Comparison of ENCODE assay signal across 1 cellular context in the genomic region with DNA sequence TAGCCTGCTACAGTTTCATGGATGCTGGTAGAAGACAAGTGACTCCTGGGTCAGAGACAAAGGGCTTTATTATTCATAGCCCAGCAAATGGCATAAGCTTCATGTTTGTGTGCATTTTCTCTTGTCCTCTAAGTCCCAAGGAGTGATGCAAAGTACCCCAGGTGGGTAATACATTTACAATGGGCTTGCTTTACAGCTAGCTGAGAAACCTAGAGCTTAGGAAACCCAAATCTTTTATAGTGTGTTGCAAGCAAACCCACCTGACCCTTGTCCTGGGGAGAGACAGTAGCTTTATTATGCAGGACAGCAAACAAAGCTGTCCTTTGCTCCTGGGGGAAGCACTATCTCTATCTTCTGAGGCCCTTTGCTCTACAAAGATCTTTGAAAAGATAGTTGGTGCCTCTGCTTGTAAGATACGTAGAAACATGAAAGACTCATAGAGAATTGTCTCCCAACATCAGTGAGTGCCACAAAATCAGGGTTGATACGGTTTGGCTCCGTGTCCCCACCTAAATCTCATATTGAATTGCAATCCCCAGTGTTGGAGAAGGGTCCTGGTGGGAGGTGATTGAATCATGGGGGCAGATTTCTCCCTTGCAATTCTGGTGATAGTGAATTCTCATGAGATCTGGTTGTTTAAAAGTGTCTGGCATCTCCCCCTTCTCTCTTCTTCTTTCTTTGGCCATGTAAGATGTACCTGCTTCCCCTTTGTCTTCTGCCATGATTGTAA.
TF ChIP-seq lines count a peak whose summit lies in the region.

No MANE protein-coding gene starts in this region.

TF ChIP-seq in HepG2, 621 proteins besides CTCF, POLR2A, EP300 and RAD21 (continued from another document and continues in another):
- TF ChIP-seq, protein P1, sequence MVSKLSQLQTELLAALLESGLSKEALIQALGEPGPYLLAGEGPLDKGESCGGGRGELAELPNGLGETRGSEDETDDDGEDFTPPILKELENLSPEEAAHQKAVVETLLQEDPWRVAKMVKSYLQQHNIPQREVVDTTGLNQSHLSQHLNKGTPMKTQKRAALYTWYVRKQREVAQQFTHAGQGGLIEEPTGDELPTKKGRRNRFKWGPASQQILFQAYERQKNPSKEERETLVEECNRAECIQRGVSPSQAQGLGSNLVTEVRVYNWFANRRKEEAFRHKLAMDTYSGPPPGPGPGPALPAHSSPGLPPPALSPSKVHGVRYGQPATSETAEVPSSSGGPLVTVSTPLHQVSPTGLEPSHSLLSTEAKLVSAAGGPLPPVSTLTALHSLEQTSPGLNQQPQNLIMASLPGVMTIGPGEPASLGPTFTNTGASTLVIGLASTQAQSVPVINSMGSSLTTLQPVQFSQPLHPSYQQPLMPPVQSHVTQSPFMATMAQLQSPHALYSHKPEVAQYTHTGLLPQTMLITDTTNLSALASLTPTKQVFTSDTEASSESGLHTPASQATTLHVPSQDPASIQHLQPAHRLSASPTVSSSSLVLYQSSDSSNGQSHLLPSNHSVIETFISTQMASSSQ (IDR thresholded peaks at IDR 0.05; ENCODE audit: low read depth) = peak; percentile 58
- TF ChIP-seq, protein P1 (CRISPR knock-in tag; IDR thresholded peaks at IDR 0.05; ENCODE audit: borderline replicate concordance) = peak; percentile 76
- TF ChIP-seq ZNF121 (CRISPR knock-in tag; IDR thresholded peaks at IDR 0.05) (0 out of 2 replicates have a peak, but pooled peaks have one; percentile 27), ZNF441 (CRISPR knock-in tag; IDR thresholded peaks at IDR 0.05; ENCODE audit: borderline replicate concordance) (no peak), DPF2 (CRISPR knock-in tag; IDR thresholded peaks at IDR 0.05; ENCODE audit: borderline replicate concordance, low read depth) (peak; percentile 74), ZNF879 (CRISPR knock-in tag; IDR thresholded peaks at IDR 0.05) (no peak), NR3C1 (CRISPR knock-in tag; IDR thresholded peaks at IDR 0.05) (no peak), SIX4 (CRISPR knock-in tag; IDR thresholded peaks at IDR 0.05) (peak; percentile 80), SP5 (CRISPR knock-in tag; IDR thresholded peaks at IDR 0.05; ENCODE audit: borderline replicate concordance, low read depth) (no peak; the same call in 1 of the 2 replicates), HNRNPK (IDR thresholded peaks at IDR 0.05; ENCODE audit: low read depth, low read length, poor library complexity, severe bottlenecking) (no peak), TBP (CRISPR knock-in tag; IDR thresholded peaks at IDR 0.05) (no peak), ZNF282 (IDR thresholded peaks at IDR 0.05; ENCODE audit: partially characterized antibody) (no peak), JUND (CRISPR knock-in tag; IDR thresholded peaks at IDR 0.05) (no peak), HOXA7 (CRISPR knock-in tag; IDR thresholded peaks at IDR 0.05) (no peak), ZNF468 (CRISPR knock-in tag; IDR thresholded peaks at IDR 0.05) (no peak), ATF7-NPFF (CRISPR knock-in tag; IDR thresholded peaks at IDR 0.05; ENCODE audit: low read depth) (no peak), ZNF607 (CRISPR knock-in tag; IDR thresholded peaks at IDR 0.05; ENCODE audit: borderline replicate concordance) (no peak), ZNF724P (CRISPR knock-in tag; IDR thresholded peaks at IDR 0.05; ENCODE audit: borderline replicate concordance) (no peak), ZNF564 (CRISPR knock-in tag; IDR thresholded peaks at IDR 0.05) (no peak), XBP1 (CRISPR knock-in tag; IDR thresholded peaks at IDR 0.05) (no peak), AHR (CRISPR knock-in tag; IDR thresholded peaks at IDR 0.05) (no peak), ZNF577 (CRISPR knock-in tag; IDR thresholded peaks at IDR 0.05; ENCODE audit: borderline replicate concordance, low read depth) (no peak), IKZF4 (CRISPR knock-in tag; IDR thresholded peaks at IDR 0.05; ENCODE audit: borderline replicate concordance, low read depth, not compliant biosample characterization) (no peak), ZNF432 (CRISPR knock-in tag; IDR thresholded peaks at IDR 0.05; ENCODE audit: borderline replicate concordance) (no peak), SIX1 (CRISPR knock-in tag; IDR thresholded peaks at IDR 0.05; ENCODE audit: borderline replicate concordance) (peak; percentile 83), RNF2 (conservative IDR thresholded peaks at IDR 0.05; ENCODE audit: low read depth) (no peak), KMT2A (CRISPR knock-in tag; IDR thresholded peaks at IDR 0.05) (no peak; the same call in 1 of the 2 replicates), CC2D1A (CRISPR knock-in tag; IDR thresholded peaks at IDR 0.05) (no peak), ZSCAN20 (CRISPR knock-in tag; IDR thresholded peaks at IDR 0.05; ENCODE audit: borderline replicate concordance) (0 out of 2 replicates have a peak, but pooled peaks have one; percentile 19)
- TF ChIP-seq, protein P2, sequence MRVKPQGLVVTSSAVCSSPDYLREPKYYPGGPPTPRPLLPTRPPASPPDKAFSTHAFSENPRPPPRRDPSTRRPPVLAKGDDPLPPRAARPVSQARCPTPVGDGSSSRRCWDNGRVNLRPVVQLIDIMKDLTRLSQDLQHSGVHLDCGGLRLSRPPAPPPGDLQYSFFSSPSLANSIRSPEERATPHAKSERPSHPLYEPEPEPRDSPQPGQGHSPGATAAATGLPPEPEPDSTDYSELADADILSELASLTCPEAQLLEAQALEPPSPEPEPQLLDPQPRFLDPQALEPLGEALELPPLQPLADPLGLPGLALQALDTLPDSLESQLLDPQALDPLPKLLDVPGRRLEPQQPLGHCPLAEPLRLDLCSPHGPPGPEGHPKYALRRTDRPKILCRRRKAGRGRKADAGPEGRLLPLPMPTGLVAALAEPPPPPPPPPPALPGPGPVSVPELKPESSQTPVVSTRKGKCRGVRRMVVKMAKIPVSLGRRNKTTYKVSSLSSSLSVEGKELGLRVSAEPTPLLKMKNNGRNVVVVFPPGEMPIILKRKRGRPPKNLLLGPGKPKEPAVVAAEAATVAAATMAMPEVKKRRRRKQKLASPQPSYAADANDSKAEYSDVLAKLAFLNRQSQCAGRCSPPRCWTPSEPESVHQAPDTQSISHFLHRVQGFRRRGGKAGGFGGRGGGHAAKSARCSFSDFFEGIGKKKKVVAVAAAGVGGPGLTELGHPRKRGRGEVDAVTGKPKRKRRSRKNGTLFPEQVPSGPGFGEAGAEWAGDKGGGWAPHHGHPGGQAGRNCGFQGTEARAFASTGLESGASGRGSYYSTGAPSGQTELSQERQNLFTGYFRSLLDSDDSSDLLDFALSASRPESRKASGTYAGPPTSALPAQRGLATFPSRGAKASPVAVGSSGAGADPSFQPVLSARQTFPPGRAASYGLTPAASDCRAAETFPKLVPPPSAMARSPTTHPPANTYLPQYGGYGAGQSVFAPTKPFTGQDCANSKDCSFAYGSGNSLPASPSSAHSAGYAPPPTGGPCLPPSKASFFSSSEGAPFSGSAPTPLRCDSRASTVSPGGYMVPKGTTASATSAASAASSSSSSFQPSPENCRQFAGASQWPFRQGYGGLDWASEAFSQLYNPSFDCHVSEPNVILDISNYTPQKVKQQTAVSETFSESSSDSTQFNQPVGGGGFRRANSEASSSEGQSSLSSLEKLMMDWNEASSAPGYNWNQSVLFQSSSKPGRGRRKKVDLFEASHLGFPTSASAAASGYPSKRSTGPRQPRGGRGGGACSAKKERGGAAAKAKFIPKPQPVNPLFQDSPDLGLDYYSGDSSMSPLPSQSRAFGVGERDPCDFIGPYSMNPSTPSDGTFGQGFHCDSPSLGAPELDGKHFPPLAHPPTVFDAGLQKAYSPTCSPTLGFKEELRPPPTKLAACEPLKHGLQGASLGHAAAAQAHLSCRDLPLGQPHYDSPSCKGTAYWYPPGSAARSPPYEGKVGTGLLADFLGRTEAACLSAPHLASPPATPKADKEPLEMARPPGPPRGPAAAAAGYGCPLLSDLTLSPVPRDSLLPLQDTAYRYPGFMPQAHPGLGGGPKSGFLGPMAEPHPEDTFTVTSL (CRISPR knock-in tag; IDR thresholded peaks at IDR 0.05; ENCODE audit: borderline replicate concordance) = peak; percentile 95
- TF ChIP-seq, protein P3, sequence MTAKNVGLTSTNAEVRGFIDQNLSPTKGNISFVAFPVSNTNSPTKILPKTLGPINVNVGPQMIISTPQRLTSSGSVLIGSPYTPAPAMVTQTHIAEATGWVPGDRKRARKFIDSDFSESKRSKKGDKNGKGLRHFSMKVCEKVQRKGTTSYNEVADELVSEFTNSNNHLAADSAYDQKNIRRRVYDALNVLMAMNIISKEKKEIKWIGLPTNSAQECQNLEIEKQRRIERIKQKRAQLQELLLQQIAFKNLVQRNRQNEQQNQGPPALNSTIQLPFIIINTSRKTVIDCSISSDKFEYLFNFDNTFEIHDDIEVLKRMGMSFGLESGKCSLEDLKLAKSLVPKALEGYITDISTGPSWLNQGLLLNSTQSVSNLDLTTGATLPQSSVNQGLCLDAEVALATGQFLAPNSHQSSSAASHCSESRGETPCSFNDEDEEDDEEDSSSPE (CRISPR knock-in tag; IDR thresholded peaks at IDR 0.05) = no peak; the same call in 1 of the 2 replicates
- TF ChIP-seq, protein P4, sequence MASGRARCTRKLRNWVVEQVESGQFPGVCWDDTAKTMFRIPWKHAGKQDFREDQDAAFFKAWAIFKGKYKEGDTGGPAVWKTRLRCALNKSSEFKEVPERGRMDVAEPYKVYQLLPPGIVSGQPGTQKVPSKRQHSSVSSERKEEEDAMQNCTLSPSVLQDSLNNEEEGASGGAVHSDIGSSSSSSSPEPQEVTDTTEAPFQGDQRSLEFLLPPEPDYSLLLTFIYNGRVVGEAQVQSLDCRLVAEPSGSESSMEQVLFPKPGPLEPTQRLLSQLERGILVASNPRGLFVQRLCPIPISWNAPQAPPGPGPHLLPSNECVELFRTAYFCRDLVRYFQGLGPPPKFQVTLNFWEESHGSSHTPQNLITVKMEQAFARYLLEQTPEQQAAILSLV (CRISPR knock-in tag; IDR thresholded peaks at IDR 0.05; ENCODE audit: borderline replicate concordance) = no peak
- TF ChIP-seq, protein P5, sequence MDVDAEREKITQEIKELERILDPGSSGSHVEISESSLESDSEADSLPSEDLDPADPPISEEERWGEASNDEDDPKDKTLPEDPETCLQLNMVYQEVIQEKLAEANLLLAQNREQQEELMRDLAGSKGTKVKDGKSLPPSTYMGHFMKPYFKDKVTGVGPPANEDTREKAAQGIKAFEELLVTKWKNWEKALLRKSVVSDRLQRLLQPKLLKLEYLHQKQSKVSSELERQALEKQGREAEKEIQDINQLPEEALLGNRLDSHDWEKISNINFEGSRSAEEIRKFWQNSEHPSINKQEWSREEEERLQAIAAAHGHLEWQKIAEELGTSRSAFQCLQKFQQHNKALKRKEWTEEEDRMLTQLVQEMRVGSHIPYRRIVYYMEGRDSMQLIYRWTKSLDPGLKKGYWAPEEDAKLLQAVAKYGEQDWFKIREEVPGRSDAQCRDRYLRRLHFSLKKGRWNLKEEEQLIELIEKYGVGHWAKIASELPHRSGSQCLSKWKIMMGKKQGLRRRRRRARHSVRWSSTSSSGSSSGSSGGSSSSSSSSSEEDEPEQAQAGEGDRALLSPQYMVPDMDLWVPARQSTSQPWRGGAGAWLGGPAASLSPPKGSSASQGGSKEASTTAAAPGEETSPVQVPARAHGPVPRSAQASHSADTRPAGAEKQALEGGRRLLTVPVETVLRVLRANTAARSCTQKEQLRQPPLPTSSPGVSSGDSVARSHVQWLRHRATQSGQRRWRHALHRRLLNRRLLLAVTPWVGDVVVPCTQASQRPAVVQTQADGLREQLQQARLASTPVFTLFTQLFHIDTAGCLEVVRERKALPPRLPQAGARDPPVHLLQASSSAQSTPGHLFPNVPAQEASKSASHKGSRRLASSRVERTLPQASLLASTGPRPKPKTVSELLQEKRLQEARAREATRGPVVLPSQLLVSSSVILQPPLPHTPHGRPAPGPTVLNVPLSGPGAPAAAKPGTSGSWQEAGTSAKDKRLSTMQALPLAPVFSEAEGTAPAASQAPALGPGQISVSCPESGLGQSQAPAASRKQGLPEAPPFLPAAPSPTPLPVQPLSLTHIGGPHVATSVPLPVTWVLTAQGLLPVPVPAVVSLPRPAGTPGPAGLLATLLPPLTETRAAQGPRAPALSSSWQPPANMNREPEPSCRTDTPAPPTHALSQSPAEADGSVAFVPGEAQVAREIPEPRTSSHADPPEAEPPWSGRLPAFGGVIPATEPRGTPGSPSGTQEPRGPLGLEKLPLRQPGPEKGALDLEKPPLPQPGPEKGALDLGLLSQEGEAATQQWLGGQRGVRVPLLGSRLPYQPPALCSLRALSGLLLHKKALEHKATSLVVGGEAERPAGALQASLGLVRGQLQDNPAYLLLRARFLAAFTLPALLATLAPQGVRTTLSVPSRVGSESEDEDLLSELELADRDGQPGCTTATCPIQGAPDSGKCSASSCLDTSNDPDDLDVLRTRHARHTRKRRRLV (CRISPR knock-in tag; IDR thresholded peaks at IDR 0.05) = peak; percentile 64; the same call in 1 of the 2 replicates
- TF ChIP-seq, protein P6, sequence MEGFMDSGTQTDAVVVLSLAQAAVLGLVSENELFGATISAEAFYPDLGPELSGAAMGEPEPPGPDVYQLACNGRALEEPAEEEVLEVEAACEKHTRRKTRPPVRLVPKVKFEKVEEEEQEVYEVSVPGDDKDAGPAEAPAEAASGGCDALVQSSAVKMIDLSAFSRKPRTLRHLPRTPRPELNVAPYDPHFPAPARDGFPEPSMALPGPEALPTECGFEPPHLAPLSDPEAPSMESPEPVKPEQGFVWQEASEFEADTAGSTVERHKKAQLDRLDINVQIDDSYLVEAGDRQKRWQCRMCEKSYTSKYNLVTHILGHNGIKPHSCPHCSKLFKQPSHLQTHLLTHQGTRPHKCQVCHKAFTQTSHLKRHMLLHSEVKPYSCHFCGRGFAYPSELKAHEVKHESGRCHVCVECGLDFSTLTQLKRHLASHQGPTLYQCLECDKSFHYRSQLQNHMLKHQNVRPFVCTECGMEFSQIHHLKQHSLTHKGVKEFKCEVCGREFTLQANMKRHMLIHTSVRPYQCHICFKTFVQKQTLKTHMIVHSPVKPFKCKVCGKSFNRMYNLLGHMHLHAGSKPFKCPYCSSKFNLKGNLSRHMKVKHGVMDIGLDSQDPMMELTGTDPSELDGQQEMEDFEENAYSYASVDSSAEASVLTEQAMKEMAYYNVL (CRISPR knock-in tag; IDR thresholded peaks at IDR 0.05; ENCODE audit: borderline replicate concordance) = peak; percentile 70; the same call in 1 of the 2 replicates
- TF ChIP-seq, protein P7, sequence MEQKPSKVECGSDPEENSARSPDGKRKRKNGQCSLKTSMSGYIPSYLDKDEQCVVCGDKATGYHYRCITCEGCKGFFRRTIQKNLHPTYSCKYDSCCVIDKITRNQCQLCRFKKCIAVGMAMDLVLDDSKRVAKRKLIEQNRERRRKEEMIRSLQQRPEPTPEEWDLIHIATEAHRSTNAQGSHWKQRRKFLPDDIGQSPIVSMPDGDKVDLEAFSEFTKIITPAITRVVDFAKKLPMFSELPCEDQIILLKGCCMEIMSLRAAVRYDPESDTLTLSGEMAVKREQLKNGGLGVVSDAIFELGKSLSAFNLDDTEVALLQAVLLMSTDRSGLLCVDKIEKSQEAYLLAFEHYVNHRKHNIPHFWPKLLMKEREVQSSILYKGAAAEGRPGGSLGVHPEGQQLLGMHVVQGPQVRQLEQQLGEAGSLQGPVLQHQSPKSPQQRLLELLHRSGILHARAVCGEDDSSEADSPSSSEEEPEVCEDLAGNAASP (CRISPR knock-in tag; IDR thresholded peaks at IDR 0.05; ENCODE audit: borderline replicate concordance) = peak; percentile 73; the same call in 1 of the 2 replicates
